Comparison of ENCODE assay signal across 8 cellular contexts in the genomic region with DNA sequence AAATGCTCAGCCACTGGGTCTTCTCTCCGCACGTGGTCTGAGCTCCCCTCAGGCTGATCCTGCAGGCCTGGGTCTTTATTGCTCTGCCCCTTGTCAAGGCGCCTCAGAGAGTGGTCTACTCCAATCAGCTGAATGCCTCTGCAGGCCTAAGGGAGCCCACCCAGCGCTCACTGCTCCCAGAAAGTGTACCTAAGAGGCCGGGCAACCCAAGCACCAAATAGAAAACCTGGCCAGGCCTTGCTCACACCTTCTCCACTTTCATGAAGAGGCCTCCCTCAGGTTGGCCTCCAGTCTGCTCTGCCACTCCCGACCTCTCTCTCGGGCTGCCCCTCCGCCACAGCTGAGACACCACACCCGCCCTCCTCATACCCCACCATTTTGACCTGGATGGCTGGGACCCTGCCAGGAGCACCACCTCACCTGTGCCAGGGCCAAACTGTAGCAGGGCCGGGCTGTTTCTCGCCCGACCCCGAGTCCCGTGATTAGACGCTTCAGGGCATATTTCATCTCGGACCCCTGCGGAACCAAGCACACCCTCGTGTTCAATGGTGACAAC. TPM values are rescaled to one million over a fixed set of nuclear protein-coding genes. Genes with fewer than 3 reads are reported as not detected.
DNase-seq lines count a peak whose midpoint lies in the region; ATAC-seq and TF ChIP-seq lines count a peak whose summit lies in the region.

No MANE protein-coding gene starts in this region.

- H3K9me2 ChIP-seq in GM23338 (ENCODE audit: insufficient read depth): no peaks in the 10 kb centered on the region

- H3F3A ChIP-seq in GM23338 (replicated peaks; ENCODE audit: low read depth): peaks cover 11% of the 10 kb centered on the region; the same call in 1 of the 2 replicates
- no peaks in the 10 kb centered on the region for H3F3A ChIP-seq in smooth muscle cell (ENCODE audit: low read depth)

- DNase-seq in GM23338 (ENCODE audit: low spot score) (no peak), left ventricle myocardium superior (peak; percentile 24), smooth muscle cell (lab: John Stamatoyannopoulos, UW; ENCODE audit: unreplicated experiment) (no peak), NCI-H510A (lab: John Stamatoyannopoulos, UW) (no peak)
- no peak for DNase-seq in stimulated activated CD4-positive, alpha-beta T cell treated with anti-CD3 and anti-CD28 coated beads, Interleukin-12 subunit alpha, Interleukin-12 subunit beta, amount 100 ng/mL, for 4 hours

- ATAC-seq in GM23338 (peak; percentile 16), left ventricle myocardium superior (peak; percentile 2), GM18870 (IDR thresholded peaks at IDR 0.05; ENCODE audit: unreplicated experiment) (no peak), GM21447 (IDR thresholded peaks at IDR 0.05; ENCODE audit: unreplicated experiment) (no peak)

- H3K27me3 ChIP-seq in GM23338 (ENCODE audit: insufficient read depth) (no peaks in the 10 kb centered on the region), smooth muscle cell (ENCODE audit: low read depth) (no peaks in the 10 kb centered on the region)

- H3K9me3 ChIP-seq in smooth muscle cell (replicated peaks; ENCODE audit: low read depth): no peaks in the 10 kb centered on the region

- peaks cover 30% of the 10 kb centered on the region for H3K79me2 ChIP-seq in GM23338 (replicated peaks; ENCODE audit: insufficient read depth)
- H3K79me2 ChIP-seq in smooth muscle cell (ENCODE audit: low read depth): peaks cover 18% of the 10 kb centered on the region

- H3K4me2 ChIP-seq in GM23338: peak overlapping the region; percentile 84
- H3K4me2 ChIP-seq in smooth muscle cell: peak overlapping the region; percentile 98

- H3K4me3 Mint-ChIP-seq in GM23338: peak overlapping the region; percentile 96

- H3K36me3 ChIP-seq in GM23338 (ENCODE audit: insufficient read depth): peaks cover 19% of the 10 kb centered on the region
- no peaks in the 10 kb centered on the region for H3K36me3 ChIP-seq in smooth muscle cell (ENCODE audit: low read depth)

- H3K27ac ChIP-seq in GM23338 (ENCODE audit: low read depth) (no peak overlapping the region), VCaP (peak overlapping the region; percentile 92), smooth muscle cell (ENCODE audit: low read depth) (no peak overlapping the region)

- peaks cover 4% of the 10 kb centered on the region for H4K20me1 ChIP-seq in GM23338 (replicated peaks; ENCODE audit: insufficient read depth)
- H4K20me1 ChIP-seq in smooth muscle cell (ENCODE audit: low read depth): no peaks in the 10 kb centered on the region

- H2AFZ ChIP-seq in GM23338 (peak overlapping the region; percentile 23; the same call in 1 of the 2 replicates), smooth muscle cell (ENCODE audit: low read depth) (peak overlapping the region; percentile 81)

- H3K27ac Mint-ChIP-seq in GM23338: peak overlapping the region; percentile 44

- intact Hi-C loops in left ventricle myocardium superior (cut with micrococcal nuclease): no loop called here

- TF ChIP-seq CTCF in GM23338 (conservative IDR thresholded peaks at IDR 0.05; ENCODE audit: low read depth in 2 of 2): no peak
- no peak for TF ChIP-seq CTCF in VCaP (conservative IDR thresholded peaks at IDR 0.05)
- no peak for TF ChIP-seq CTCF in smooth muscle cell (IDR thresholded peaks at IDR 0.05; ENCODE audit: borderline replicate concordance, insufficient read depth, poor library complexity, severe bottlenecking)

- H3K4me1 ChIP-seq in GM23338 (ENCODE audit: insufficient read depth) (peaks cover 20% of the 10 kb centered on the region), smooth muscle cell (ENCODE audit: low read depth) (peaks cover 17% of the 10 kb centered on the region)

- no peaks in the 10 kb centered on the region for H3K9me3 Mint-ChIP-seq in GM23338

- WGBS in smooth muscle cell (ENCODE audit: low lambda C conversion rate): 10% methylated on average over 18 of the region's 18 CpGs

- peak overlapping the region; percentile 60 for H3K9ac ChIP-seq in smooth muscle cell (ENCODE audit: low read depth)

- H3K4me3 ChIP-seq in GM23338 (peak overlapping the region; percentile 93), smooth muscle cell (peak overlapping the region; percentile 67)

- H3K27me3 Mint-ChIP-seq in GM23338 (ENCODE audit: insufficient read depth, low read depth, poor library complexity): peaks cover 9% of the 10 kb centered on the region

- peaks cover 56% of the 10 kb centered on the region for H3K36me3 Mint-ChIP-seq in GM23338 (ENCODE audit: low read depth)

- peaks cover 28% of the 10 kb centered on the region for H3K4me1 Mint-ChIP-seq in GM23338

TF ChIP-seq in GM23338, 12 proteins besides CTCF, POLR2A, EP300 and RAD21 (continues in another document):
- TF ChIP-seq EZH2phosphoT487 (IDR thresholded peaks at IDR 0.05; ENCODE audit: unreplicated experiment): no peak
- no peak for TF ChIP-seq POLR2AphosphoS5 (IDR thresholded peaks at IDR 0.05; ENCODE audit: low read depth)
- TF ChIP-seq EZH2 (IDR thresholded peaks at IDR 0.05; ENCODE audit: low read depth, unreplicated experiment): no peak
- no peak for TF ChIP-seq NANOG (IDR thresholded peaks at IDR 0.05; ENCODE audit: borderline replicate concordance)
- TF ChIP-seq, protein P1, sequence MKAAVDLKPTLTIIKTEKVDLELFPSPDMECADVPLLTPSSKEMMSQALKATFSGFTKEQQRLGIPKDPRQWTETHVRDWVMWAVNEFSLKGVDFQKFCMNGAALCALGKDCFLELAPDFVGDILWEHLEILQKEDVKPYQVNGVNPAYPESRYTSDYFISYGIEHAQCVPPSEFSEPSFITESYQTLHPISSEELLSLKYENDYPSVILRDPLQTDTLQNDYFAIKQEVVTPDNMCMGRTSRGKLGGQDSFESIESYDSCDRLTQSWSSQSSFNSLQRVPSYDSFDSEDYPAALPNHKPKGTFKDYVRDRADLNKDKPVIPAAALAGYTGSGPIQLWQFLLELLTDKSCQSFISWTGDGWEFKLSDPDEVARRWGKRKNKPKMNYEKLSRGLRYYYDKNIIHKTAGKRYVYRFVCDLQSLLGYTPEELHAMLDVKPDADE (IDR thresholded peaks at IDR 0.05): no peak

RNA-seq across cellular contexts. Expression of a gene that starts 0.7 kb away (rescaled TPM):
- 169 and 213 TPM in 2 replicates for total RNA-seq in GM23338 (2014; rRNA removed; shearing (Covaris generic))
- polyA plus RNA-seq in GM23338 (2016; fragmentation: Nextera tagmentation; extraction: Ambion mirVana): 66.4 and 70.7 TPM in 2 replicates
- 18.5 TPM for total RNA-seq in left ventricle myocardium superior
- 14.3 and 18.1 TPM in 2 replicates for total RNA-seq in smooth muscle cell
- polyA plus RNA-seq in smooth muscle cell: 28.1 and 33.5 TPM in 2 replicates

RNA-seq across cellular contexts. Expression of a gene that starts 5.9 kb away (rescaled TPM):
- 0.24 TPM in 1 of 2 replicates, not detected in the other for total RNA-seq in GM23338 (2014; rRNA removed; shearing (Covaris generic))
- polyA plus RNA-seq in GM23338 (2016; fragmentation: Nextera tagmentation; extraction: Ambion mirVana) (0.12 TPM in 1 of 2 replicates, not detected in the other), smooth muscle cell (not detected in 2 replicates)
- total RNA-seq in left ventricle myocardium superior (0.22 TPM), smooth muscle cell (0.27 and 0.76 TPM in 2 replicates)

RNA-seq across cellular contexts. Expression of a gene that starts 29.8 kb away (rescaled TPM):
- total RNA-seq in GM23338 (2014; rRNA removed; shearing (Covaris generic)): 1.7 and 4.3 TPM in 2 replicates
- 1.3 and 3.1 TPM in 2 replicates for polyA plus RNA-seq in GM23338 (2016; fragmentation: Nextera tagmentation; extraction: Ambion mirVana)
- total RNA-seq in left ventricle myocardium superior: 47.4 TPM
- total RNA-seq in smooth muscle cell: 5.0 and 5.1 TPM in 2 replicates
- polyA plus RNA-seq in smooth muscle cell: 8.3 and 14.8 TPM in 2 replicates

RNA-seq across cellular contexts. Expression of a gene that starts 55.8 kb away (rescaled TPM):
- total RNA-seq in GM23338 (2014; rRNA removed; shearing (Covaris generic)): 0.78 and 2.3 TPM in 2 replicates
- polyA plus RNA-seq in GM23338 (2016; fragmentation: Nextera tagmentation; extraction: Ambion mirVana) (1.4 and 1.7 TPM in 2 replicates), smooth muscle cell (5.1 and 44.1 TPM in 2 replicates)
- total RNA-seq in left ventricle myocardium superior (12.7 TPM), smooth muscle cell (15.9 and 16.5 TPM in 2 replicates)

Comparison
In these comparisons a context has a peak if more than half of its experiments do, and no peak if none do; other contexts are left out.
1. ATAC-seq: peak in GM23338 (single experiment) and left ventricle myocardium superior (single experiment); none in GM18870 (single experiment) and GM21447 (single experiment).